ENCODE assay signal across 34 cellular contexts in the genomic region with DNA sequence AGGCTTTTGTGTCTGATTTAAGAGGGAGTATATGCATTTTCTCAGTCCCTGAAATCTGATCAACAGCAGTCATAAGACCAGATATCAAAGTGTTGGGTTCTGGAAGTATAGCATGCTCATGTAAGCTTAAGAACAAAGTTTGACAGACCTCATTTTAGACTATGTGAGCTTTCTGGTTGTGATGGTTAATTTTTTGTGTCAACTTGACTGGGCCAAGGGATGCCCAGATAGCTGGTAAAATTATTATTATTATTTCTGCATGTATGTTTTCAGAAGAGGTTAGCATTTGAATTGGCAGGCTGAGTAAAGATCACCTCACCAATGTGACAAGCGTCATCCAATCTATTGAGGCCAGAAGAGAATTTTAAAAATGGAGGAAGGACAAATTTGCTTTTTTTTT.
"Had no signal": no experiment of that assay in that cellular context is flagged by ENCODE, and none has a peak within 500 bp of the region (broad histone marks: within the 10 kb centered on the region; RNA-seq: fewer than 3 reads in every experiment).

No MANE protein-coding gene starts in this region.

- H3K27me3 ChIP-seq: MG63 had no signal

- H3K4me3 ChIP-seq: MG63 had no signal

- DNase-seq: Karpas-422, Kasumi-1, MG63, MM.1S, MV-4-11, NCI-H1048, NCI-H1092, NCI-H1092 treated with DMSO at 0.1 percent for 48 hours, NCI-H1105, NCI-H1105 treated with DMSO at 0.1 percent for 48 hours, NCI-H1417, NCI-H1417 treated with DMSO at 0.1 percent for 48 hours, NCI-H1436, NCI-H1436 treated with DMSO at 0.1 percent for 48 hours, NCI-H146, NCI-H1694, NCI-H1694 treated with DMSO at 0.1 percent for 48 hours, NCI-H187, NCI-H187 treated with DMSO at 0.1 percent for 48 hours, NCI-H1930, NCI-H2029, NCI-H2029 treated with DMSO at 0.1 percent for 48 hours, NCI-H2081, NCI-H2081 treated with DMSO at 0.1 percent for 48 hours, NCI-H2107, NCI-H2171, NCI-H2227 treated with DMSO at 0.1 percent for 48 hours, NCI-H226, NCI-H345, NCI-H446, NCI-H446 treated with DMSO at 0.1 percent for 48 hours, NCI-H510A, NCI-H510A treated with DMSO at 0.1 percent for 48 hours, NCI-H524 had no signal

- H3K36me3 ChIP-seq: MG63 had no signal
